In the genomic region with DNA sequence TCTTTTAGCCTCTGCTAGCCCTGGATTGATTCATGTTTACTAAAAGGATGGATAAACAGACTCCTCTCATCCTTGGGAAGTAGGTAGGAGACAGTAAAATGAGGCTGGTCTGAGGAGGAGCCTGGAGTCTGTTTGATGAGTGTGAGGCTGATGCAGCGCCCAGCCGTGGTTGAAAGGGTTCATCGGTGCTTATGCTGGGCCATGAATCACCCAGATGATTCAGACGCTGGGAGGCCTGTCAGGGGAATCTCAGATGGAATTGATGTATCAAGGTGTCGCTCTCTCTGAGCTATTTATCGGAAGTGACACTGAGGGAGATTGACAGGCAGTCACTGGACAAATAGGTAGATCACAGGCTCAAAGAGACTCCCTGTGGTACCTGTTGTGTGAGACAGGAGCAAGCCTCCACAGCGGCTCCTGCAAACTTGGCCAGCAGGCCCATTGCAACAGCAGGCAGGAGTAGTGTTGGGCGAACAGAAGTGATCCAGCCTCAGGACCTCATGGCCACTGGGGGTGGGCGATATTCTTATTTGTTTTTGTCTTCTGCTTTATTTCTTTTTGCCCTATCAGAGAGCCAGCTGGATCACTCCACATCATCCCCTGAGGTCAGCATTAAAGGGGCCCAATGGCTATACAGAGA, we compare ENCODE assay signal across 18 cellular contexts.
A peak's percentile ranks its signal among the peaks of the same experiment; 100 is the strongest.
DNase-seq lines count a peak whose midpoint lies in the region; ATAC-seq and TF ChIP-seq lines count a peak whose summit lies in the region.
"Had no signal": no experiment of that assay in that cellular context is flagged by ENCODE, and none has a peak within 500 bp of the region (broad histone marks: within the 10 kb centered on the region; RNA-seq: fewer than 3 reads in every experiment).

No MANE protein-coding gene starts in this region.

- peaks cover 5 to 9% of the 10 kb centered on the region in 2 experiments; a peak in 2 of 4 replicates for H3K4me1 ChIP-seq in SK-N-SH (ENCODE audit: control insufficient read depth in 1 of 2, insufficient read depth in 2 of 2, low read depth in 1 of 2, low read length in 1 of 2)

- H3K36me3 ChIP-seq in SK-N-SH (replicated peaks in 1 of 2; ENCODE audit: control insufficient read depth in 1 of 2, insufficient read depth in 2 of 2, low read length in 1 of 2): no peaks in the 10 kb centered on the region
- H3K36me3 ChIP-seq: sigmoid colon, thoracic aorta had no signal

- H2AFZ ChIP-seq in SK-N-SH (ENCODE audit: low read depth): no peak overlapping the region

- no peak for ATAC-seq in activated CD4-positive, alpha-beta T cell treated with anti-CD3 and anti-CD28 coated beads for 36 hours
- ATAC-seq in stimulated activated effector memory CD8-positive, alpha-beta T cell treated with anti-CD3 and anti-CD28 coated beads, Interleukin-12 subunit alpha, Interleukin-12 subunit beta, amount 100 ng/mL, for 72 hours: peak; percentile 31
- no peak for ATAC-seq in GM19035 (IDR thresholded peaks at IDR 0.05; ENCODE audit: unreplicated experiment)
- ATAC-seq: left lobe of liver; naive thymus-derived CD8-positive, alpha-beta T cell had no signal

- peaks cover 6% of the 10 kb centered on the region for H3F3A ChIP-seq in SK-N-SH (replicated peaks; ENCODE audit: insufficient read depth)

- H3K4me2 ChIP-seq in SK-N-SH: no peak overlapping the region

- H3K36me3 Mint-ChIP-seq in activated CD4-positive, alpha-beta T cell treated with anti-CD3 and anti-CD28 coated beads for 36 hours (ENCODE audit: low read depth): no peaks in the 10 kb centered on the region
- H3K36me3 Mint-ChIP-seq in stimulated activated effector memory CD8-positive, alpha-beta T cell treated with anti-CD3 and anti-CD28 coated beads, Interleukin-12 subunit alpha, Interleukin-12 subunit beta, amount 100 ng/mL, for 72 hours: no peaks in the 10 kb centered on the region
- H3K36me3 Mint-ChIP-seq: naive thymus-derived CD8-positive, alpha-beta T cell had no signal

- H3K9ac ChIP-seq in SK-N-SH: no peak overlapping the region

- H3K27ac Mint-ChIP-seq in activated CD4-positive, alpha-beta T cell treated with anti-CD3 and anti-CD28 coated beads for 36 hours: no peak overlapping the region
- no peak overlapping the region for H3K27ac Mint-ChIP-seq in stimulated activated effector memory CD8-positive, alpha-beta T cell treated with anti-CD3 and anti-CD28 coated beads, Interleukin-12 subunit alpha, Interleukin-12 subunit beta, amount 100 ng/mL, for 72 hours
- H3K27ac Mint-ChIP-seq: H9; naive thymus-derived CD8-positive, alpha-beta T cell had no signal

- H3K27me3 ChIP-seq in SK-N-SH (ENCODE audit: insufficient read depth): no peaks in the 10 kb centered on the region
- H3K27me3 ChIP-seq: sigmoid colon had no signal

- CTCF ChIA-PET in activated CD4-positive, alpha-beta T cell treated with anti-CD3 and anti-CD28 coated beads for 36 hours (lab: Charles Lee): interaction anchor here (0.6 kb wide), 2 partner anchors 410 to 1241 kb away, joined by 3 read pairs; no protein-coding TSS in a partner anchor
- CTCF ChIA-PET in SK-N-SH (lab: Yijun Ruan, JAX): interaction anchor here (0.6 to 1.4 kb wide), 2 partner anchors 8 to 303 kb away, joined by 3 to 4 read pairs; no protein-coding TSS in a partner anchor

- H3K9me2 ChIP-seq in SK-N-SH: no peaks in the 10 kb centered on the region

- POLR2A ChIA-PET in activated CD4-positive, alpha-beta T cell treated with anti-CD3 and anti-CD28 coated beads for 36 hours (lab: Charles Lee): no interaction called here
- POLR2A ChIA-PET in SK-N-SH (lab: Yijun Ruan, JAX): no interaction called here

- no peaks in the 10 kb centered on the region for H4K20me1 ChIP-seq in SK-N-SH (ENCODE audit: insufficient read depth)

- peak; percentile 15 for DNase-seq in activated CD4-positive, alpha-beta T cell treated with anti-CD3 and anti-CD28 coated beads for 36 hours
- no peak for DNase-seq in activated CD4-positive, alpha-beta T cell treated with anti-CD3 and anti-CD28 coated beads, Interleukin-2, amount 50 U/mL, for 1 hour
- DNase-seq in SK-N-SH (no peak), fibroblast of mammary gland (ENCODE audit: low read depth) (peak; percentile 6), NCI-H2171 (lab: John Stamatoyannopoulos, UW) (no peak), superior temporal gyrus (ENCODE audit: extremely low spot score) (no peak)
- no peak for DNase-seq in stimulated activated effector memory CD8-positive, alpha-beta T cell treated with anti-CD3 and anti-CD28 coated beads, Interleukin-12 subunit alpha, Interleukin-12 subunit beta, amount 100 ng/mL, for 72 hours (ENCODE audit: low spot score in 2 of 2)
- DNase-seq: activated CD4-positive, alpha-beta T cell treated with anti-CD3 and anti-CD28 coated beads, Interleukin-2, amount 50 U/mL, for 4 hours; activated gamma-delta T cell treated with Interleukin-2 at 50 U/mL for 16 hours; cerebellar nuclear complex; DND-41; H9; MV-4-11; naive thymus-derived CD8-positive, alpha-beta T cell; sigmoid colon had no signal

- no peak overlapping the region for H3K4me3 Mint-ChIP-seq in activated CD4-positive, alpha-beta T cell treated with anti-CD3 and anti-CD28 coated beads for 36 hours
- no peak overlapping the region for H3K4me3 Mint-ChIP-seq in stimulated activated effector memory CD8-positive, alpha-beta T cell treated with anti-CD3 and anti-CD28 coated beads, Interleukin-12 subunit alpha, Interleukin-12 subunit beta, amount 100 ng/mL, for 72 hours
- H3K4me3 Mint-ChIP-seq: H9; naive thymus-derived CD8-positive, alpha-beta T cell had no signal

- peaks cover 4% of the 10 kb centered on the region for H3K9me3 Mint-ChIP-seq in activated CD4-positive, alpha-beta T cell treated with anti-CD3 and anti-CD28 coated beads for 36 hours (ENCODE audit: low read depth)
- no peaks in the 10 kb centered on the region for H3K9me3 Mint-ChIP-seq in stimulated activated effector memory CD8-positive, alpha-beta T cell treated with anti-CD3 and anti-CD28 coated beads, Interleukin-12 subunit alpha, Interleukin-12 subunit beta, amount 100 ng/mL, for 72 hours
- H3K9me3 Mint-ChIP-seq: H9 had no signal

- H3K27me3 Mint-ChIP-seq in activated CD4-positive, alpha-beta T cell treated with anti-CD3 and anti-CD28 coated beads for 36 hours: peaks cover 3% of the 10 kb centered on the region

- no peak for TF ChIP-seq RAD21 in SK-N-SH (IDR thresholded peaks at IDR 0.05; ENCODE audit: low read length)

- intact Hi-C loops in activated CD4-positive, alpha-beta T cell treated with anti-CD3 and anti-CD28 coated beads for 36 hours (cut with DNase I, micrococcal nuclease): no loop called here

- TF ChIP-seq CTCF in SK-N-SH (IDR thresholded peaks at IDR 0.05) (peak; percentile 27; the same call in 1 of the 2 replicates), fibroblast of mammary gland (conservative IDR thresholded peaks at IDR 0.05; ENCODE audit: control insufficient read depth, insufficient read depth, low read depth, low read length) (no peak)

- no peak overlapping the region for H3K27ac ChIP-seq in SK-N-SH (ENCODE audit: low read depth in 2 of 2, low read length in 1 of 2)
- H3K27ac ChIP-seq: sigmoid colon, thoracic aorta had no signal

- H3K4me1 Mint-ChIP-seq in activated CD4-positive, alpha-beta T cell treated with anti-CD3 and anti-CD28 coated beads for 36 hours: no peaks in the 10 kb centered on the region
- H3K4me1 Mint-ChIP-seq in stimulated activated effector memory CD8-positive, alpha-beta T cell treated with anti-CD3 and anti-CD28 coated beads, Interleukin-12 subunit alpha, Interleukin-12 subunit beta, amount 100 ng/mL, for 72 hours: no peaks in the 10 kb centered on the region
- H3K4me1 Mint-ChIP-seq: naive thymus-derived CD8-positive, alpha-beta T cell had no signal

- H3K79me2 ChIP-seq in SK-N-SH (ENCODE audit: insufficient read depth): no peaks in the 10 kb centered on the region; the same call in 1 of the 2 replicates

- WGBS in SK-N-SH (ENCODE audit: low lambda C conversion rate): 32% methylated on average over 7 of the region's 9 CpGs

- H3K9me3 ChIP-seq in SK-N-SH: no peaks in the 10 kb centered on the region
- H3K9me3 ChIP-seq: sigmoid colon, thoracic aorta had no signal

- no peak overlapping the region for H3K4me3 ChIP-seq in SK-N-SH (ENCODE audit: low read depth in 2 of 2, low read length in 1 of 2)
- no peak overlapping the region for H3K4me3 ChIP-seq in fibroblast of mammary gland (ENCODE audit: control insufficient read depth, low read depth, low read length)
- H3K4me3 ChIP-seq: sigmoid colon, thoracic aorta had no signal

- no peak for TF ChIP-seq EP300 in SK-N-SH (IDR thresholded peaks at IDR 0.05; ENCODE audit: borderline replicate concordance in 1 of 2, low read depth in 1 of 2, low read length in 1 of 2)

TF ChIP-seq in SK-N-SH, 30 proteins besides CTCF, POLR2A, EP300 and RAD21 (continues in another document):
- peak; percentile 29; the same call in 1 of the 2 replicates for TF ChIP-seq NFIC (IDR thresholded peaks at IDR 0.05; ENCODE audit: borderline replicate concordance)
- TF ChIP-seq CHD2 (IDR thresholded peaks at IDR 0.05; ENCODE audit: low read length, partially characterized antibody): no peak
- TF ChIP-seq GATA2 (CRISPR knock-in tag; IDR thresholded peaks at IDR 0.05): no peak
- TF ChIP-seq MEF2A (IDR thresholded peaks at IDR 0.05; ENCODE audit: borderline replicate concordance, low read depth): no peak
- TF ChIP-seq MXI1 (IDR thresholded peaks at IDR 0.05; ENCODE audit: low read depth, low read length): no peak
- TF ChIP-seq, protein P1, sequence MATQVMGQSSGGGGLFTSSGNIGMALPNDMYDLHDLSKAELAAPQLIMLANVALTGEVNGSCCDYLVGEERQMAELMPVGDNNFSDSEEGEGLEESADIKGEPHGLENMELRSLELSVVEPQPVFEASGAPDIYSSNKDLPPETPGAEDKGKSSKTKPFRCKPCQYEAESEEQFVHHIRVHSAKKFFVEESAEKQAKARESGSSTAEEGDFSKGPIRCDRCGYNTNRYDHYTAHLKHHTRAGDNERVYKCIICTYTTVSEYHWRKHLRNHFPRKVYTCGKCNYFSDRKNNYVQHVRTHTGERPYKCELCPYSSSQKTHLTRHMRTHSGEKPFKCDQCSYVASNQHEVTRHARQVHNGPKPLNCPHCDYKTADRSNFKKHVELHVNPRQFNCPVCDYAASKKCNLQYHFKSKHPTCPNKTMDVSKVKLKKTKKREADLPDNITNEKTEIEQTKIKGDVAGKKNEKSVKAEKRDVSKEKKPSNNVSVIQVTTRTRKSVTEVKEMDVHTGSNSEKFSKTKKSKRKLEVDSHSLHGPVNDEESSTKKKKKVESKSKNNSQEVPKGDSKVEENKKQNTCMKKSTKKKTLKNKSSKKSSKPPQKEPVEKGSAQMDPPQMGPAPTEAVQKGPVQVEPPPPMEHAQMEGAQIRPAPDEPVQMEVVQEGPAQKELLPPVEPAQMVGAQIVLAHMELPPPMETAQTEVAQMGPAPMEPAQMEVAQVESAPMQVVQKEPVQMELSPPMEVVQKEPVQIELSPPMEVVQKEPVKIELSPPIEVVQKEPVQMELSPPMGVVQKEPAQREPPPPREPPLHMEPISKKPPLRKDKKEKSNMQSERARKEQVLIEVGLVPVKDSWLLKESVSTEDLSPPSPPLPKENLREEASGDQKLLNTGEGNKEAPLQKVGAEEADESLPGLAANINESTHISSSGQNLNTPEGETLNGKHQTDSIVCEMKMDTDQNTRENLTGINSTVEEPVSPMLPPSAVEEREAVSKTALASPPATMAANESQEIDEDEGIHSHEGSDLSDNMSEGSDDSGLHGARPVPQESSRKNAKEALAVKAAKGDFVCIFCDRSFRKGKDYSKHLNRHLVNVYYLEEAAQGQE (IDR thresholded peaks at IDR 0.05; ENCODE audit: low read depth, low read length): no peak

Comparison
In these comparisons a context has a peak if more than half of its experiments do, and no peak if none do; other contexts are left out.
1. DNase-seq: peak in activated CD4-positive, alpha-beta T cell treated with anti-CD3 and anti-CD28 coated beads for 36 hours (single experiment) and fibroblast of mammary gland (single experiment); none in activated CD4-positive, alpha-beta T cell treated with anti-CD3 and anti-CD28 coated beads, Interleukin-2, amount 50 U/mL, for 1 hour (single experiment), SK-N-SH (single experiment), stimulated activated effector memory CD8-positive, alpha-beta T cell treated with anti-CD3 and anti-CD28 coated beads, Interleukin-12 subunit alpha, Interleukin-12 subunit beta, amount 100 ng/mL, for 72 hours (0 of 2), NCI-H2171 (single experiment) and superior temporal gyrus (single experiment).